In the genomic region with DNA sequence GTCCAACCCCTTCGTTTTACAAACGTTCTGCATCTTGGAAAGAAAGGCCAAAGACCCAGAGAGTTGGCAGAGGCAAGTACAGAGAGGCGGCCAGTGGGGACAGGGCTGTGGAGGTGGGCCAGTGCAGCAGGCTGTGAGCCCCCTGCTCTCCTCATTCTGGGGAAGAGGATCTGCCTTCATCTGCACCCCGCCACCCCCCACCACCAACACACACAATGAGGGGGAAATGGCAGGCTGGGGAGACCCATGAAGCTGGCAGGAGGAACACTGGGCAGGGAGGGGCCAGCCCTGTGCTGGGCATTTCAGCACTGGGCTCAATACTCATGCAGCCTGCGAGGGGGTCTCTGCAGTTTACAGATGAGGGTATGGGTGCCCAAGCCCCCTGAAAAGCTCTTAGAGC, we compare ENCODE assay signal across 15 cellular contexts. TPM values are rescaled to one million over a fixed set of nuclear protein-coding genes. Genes with fewer than 3 reads are reported as not detected.
DNase-seq lines count a peak whose midpoint lies in the region; ATAC-seq and TF ChIP-seq lines count a peak whose summit lies in the region.
"Had no signal": no experiment of that assay in that cellular context is flagged by ENCODE, and none has a peak within 500 bp of the region (broad histone marks: within the 10 kb centered on the region; RNA-seq: fewer than 3 reads in every experiment).

No MANE protein-coding gene starts in this region.

- H3K4me1 ChIP-seq in SK-N-SH (ENCODE audit: control insufficient read depth in 1 of 2, insufficient read depth in 2 of 2, low read depth in 1 of 2, low read length in 1 of 2) (peaks cover 11 to 31% of the 10 kb centered on the region in 2 experiments; a peak in 3 of 4 replicates), endodermal cell (ENCODE audit: control insufficient read depth, insufficient read depth, low read length) (peaks cover 14% of the 10 kb centered on the region), osteoblast (ENCODE audit: insufficient read depth, low read length) (peaks cover 48% of the 10 kb centered on the region), upper lobe of right lung (peaks cover 39% of the 10 kb centered on the region)

- peak overlapping the region in 1 of 2 experiments; percentile 89; a peak in 2 of 4 replicates for H3K27ac ChIP-seq in SK-N-SH (ENCODE audit: low read depth in 2 of 2, low read length in 1 of 2)
- peak overlapping the region; percentile 22 for H3K27ac ChIP-seq in endodermal cell (ENCODE audit: low read depth, low read length)
- H3K27ac ChIP-seq in osteoblast (ENCODE audit: low read depth, low read length): peak overlapping the region; percentile 95
- peak overlapping the region; percentile 11 for H3K27ac ChIP-seq in upper lobe of right lung
- H3K27ac ChIP-seq: 22Rv1, right lobe of liver had no signal

- TF ChIP-seq CTCF in SK-N-SH (IDR thresholded peaks at IDR 0.05) (no peak), endodermal cell (conservative IDR thresholded peaks at IDR 0.05) (no peak), osteoblast (IDR thresholded peaks at IDR 0.05; ENCODE audit: extremely low read depth, low read depth, low read length) (no peak), upper lobe of right lung (IDR thresholded peaks at IDR 0.05) (no peak)

- H3K36me3 Mint-ChIP-seq in endodermal cell (ENCODE audit: low read depth): peaks cover 10% of the 10 kb centered on the region
- H3K36me3 Mint-ChIP-seq: stimulated activated naive B cell treated with anti-CD40 and anti-IgM and Interleukin-4, amounts not matched to agents 10 μg/mL and 1 μg/mL and 100 μg/mL, for 72 hours had no signal

- 87% methylated on average over 4 of the region's 5 CpGs for WGBS in SK-N-SH (ENCODE audit: low lambda C conversion rate)
- WGBS in endodermal cell (ENCODE audit: insufficient coverage in 1 of 2, insufficient read length in 1 of 2), 2 experiments: 83 to 91% methylated on average over 3 to 5 of the region's 5 CpGs

- no peaks in the 10 kb centered on the region for H3K9me2 ChIP-seq in SK-N-SH

- H3K79me2 ChIP-seq in SK-N-SH (ENCODE audit: insufficient read depth) (peaks cover 32% of the 10 kb centered on the region; the same call in 1 of the 2 replicates), osteoblast (ENCODE audit: insufficient read depth, low read length) (no peaks in the 10 kb centered on the region)

- CTCF ChIA-PET in SK-N-SH (lab: Yijun Ruan, JAX): interaction anchor here (0.9 to 2.9 kb wide), 5 partner anchors 10 to 144 kb away, joined by 3 to 18 read pairs (median 3); a partner anchor contains a TSS

- H3K4me3 ChIP-seq in SK-N-SH (ENCODE audit: low read depth in 2 of 2, low read length in 1 of 2) (no peak overlapping the region), endodermal cell (ENCODE audit: low read length) (no peak overlapping the region), osteoblast (ENCODE audit: insufficient read depth, low read length) (no peak overlapping the region), upper lobe of right lung (no peak overlapping the region)
- H3K4me3 ChIP-seq: right lobe of liver had no signal

- H3K4me2 ChIP-seq in SK-N-SH: 0 out of 2 replicates have a peak overlapping the region, but pooled peaks have one; percentile 78
- H3K4me2 ChIP-seq in osteoblast (ENCODE audit: insufficient read depth, low read length): peak overlapping the region; percentile 70

- no peaks in the 10 kb centered on the region for H3K9me3 Mint-ChIP-seq in endodermal cell
- H3K9me3 Mint-ChIP-seq: stimulated activated naive B cell treated with anti-CD40 and anti-IgM and Interleukin-4, amounts not matched to agents 10 μg/mL and 1 μg/mL and 100 μg/mL, for 72 hours had no signal

- peaks cover 34% of the 10 kb centered on the region for H3K4me1 Mint-ChIP-seq in endodermal cell

- intact Hi-C loops in upper lobe of right lung (cut with DNase I): no loop called here

- no peak overlapping the region for H3K4me3 Mint-ChIP-seq in endodermal cell
- H3K4me3 Mint-ChIP-seq: activated CD8-positive, alpha-beta T cell treated with anti-CD3 and anti-CD28 coated beads, Interleukin-2, amount 10 ng/mL, durations not matched to agents 7 days and 5 days; stimulated activated naive B cell treated with anti-CD40 and anti-IgM and Interleukin-4, amounts not matched to agents 10 μg/mL and 1 μg/mL and 100 μg/mL, for 72 hours had no signal

- H3K9ac ChIP-seq in SK-N-SH: no peak overlapping the region
- H3K9ac ChIP-seq in endodermal cell (ENCODE audit: extremely low read depth, low read length, poor library complexity, severe bottlenecking): no peak overlapping the region

- peak overlapping the region; percentile 55 for H3K27ac Mint-ChIP-seq in endodermal cell
- H3K27ac Mint-ChIP-seq: activated CD8-positive, alpha-beta T cell treated with anti-CD3 and anti-CD28 coated beads, Interleukin-2, amount 10 ng/mL, durations not matched to agents 7 days and 5 days; stimulated activated naive B cell treated with anti-CD40 and anti-IgM and Interleukin-4, amounts not matched to agents 10 μg/mL and 1 μg/mL and 100 μg/mL, for 72 hours had no signal

- TF ChIP-seq RAD21 in SK-N-SH (IDR thresholded peaks at IDR 0.05; ENCODE audit: low read length): no peak

- no peak overlapping the region for H2AFZ ChIP-seq in SK-N-SH (ENCODE audit: low read depth)
- no peak overlapping the region for H2AFZ ChIP-seq in osteoblast (ENCODE audit: low read length)

- H3K9me3 ChIP-seq in SK-N-SH: no peaks in the 10 kb centered on the region
- H3K9me3 ChIP-seq in endodermal cell (ENCODE audit: control insufficient read depth, low read length): no peaks in the 10 kb centered on the region
- no peaks in the 10 kb centered on the region for H3K9me3 ChIP-seq in osteoblast (ENCODE audit: low read depth, low read length)
- no peaks in the 10 kb centered on the region for H3K9me3 ChIP-seq in upper lobe of right lung
- H3K9me3 ChIP-seq: right lobe of liver had no signal

- H4K20me1 ChIP-seq in SK-N-SH (ENCODE audit: insufficient read depth): no peaks in the 10 kb centered on the region
- no peaks in the 10 kb centered on the region for H4K20me1 ChIP-seq in osteoblast (ENCODE audit: insufficient read depth, low read length)

- H3K27me3 ChIP-seq in SK-N-SH (ENCODE audit: insufficient read depth) (no peaks in the 10 kb centered on the region), endodermal cell (ENCODE audit: control insufficient read depth, insufficient read depth, low read length, poor library complexity, severe bottlenecking) (no peaks in the 10 kb centered on the region), osteoblast (ENCODE audit: insufficient read depth, low read length) (no peaks in the 10 kb centered on the region), upper lobe of right lung (no peaks in the 10 kb centered on the region)
- H3K27me3 ChIP-seq: right lobe of liver had no signal

- TF ChIP-seq EP300 in SK-N-SH (IDR thresholded peaks at IDR 0.05; ENCODE audit: borderline replicate concordance in 1 of 2, low read depth in 1 of 2, low read length in 1 of 2): no peak

- H3K27me3 Mint-ChIP-seq in endodermal cell (ENCODE audit: insufficient read depth): peaks cover 3% of the 10 kb centered on the region
- H3K27me3 Mint-ChIP-seq: stimulated activated naive B cell treated with anti-CD40 and anti-IgM and Interleukin-4, amounts not matched to agents 10 μg/mL and 1 μg/mL and 100 μg/mL, for 72 hours had no signal

- DNase-seq in SK-N-SH (no peak), endodermal cell (no peak), osteoblast (ENCODE audit: insufficient read length, low spot score, missing footprints) (no peak), upper lobe of right lung (no peak), DMS79 treated with DMSO at 0.1 percent for 48 hours (lab: John Stamatoyannopoulos, UW) (no peak)
- no peak for DNase-seq in activated CD8-positive, alpha-beta memory T cell treated with anti-CD3 and anti-CD28 coated beads, Interleukin-2, amount 50 U/mL, for 48 hours
- DNase-seq: activated CD8-positive, alpha-beta T cell treated with anti-CD3 and anti-CD28 coated beads, Interleukin-2, amount 10 ng/mL, durations not matched to agents 7 days and 5 days; EL; NCI-H146; NCI-H446 treated with DMSO at 0.1 percent for 48 hours; right lobe of liver; stimulated activated naive B cell treated with anti-CD40 and anti-IgM and Interleukin-4, amounts not matched to agents 10 μg/mL and 1 μg/mL and 100 μg/mL, for 72 hours had no signal

- POLR2A ChIA-PET in SK-N-SH (lab: Yijun Ruan, JAX): interaction anchor here (1.0 to 2.7 kb wide), 2 partner anchors 11 to 106 kb away, joined by 3 to 6 read pairs; no protein-coding TSS in a partner anchor

- H3F3A ChIP-seq in SK-N-SH (replicated peaks; ENCODE audit: insufficient read depth): peaks cover 35% of the 10 kb centered on the region

- peaks cover 0 to 28% of the 10 kb centered on the region in 2 experiments for H3K36me3 ChIP-seq in SK-N-SH (replicated peaks in 1 of 2; ENCODE audit: control insufficient read depth in 1 of 2, insufficient read depth in 2 of 2, low read length in 1 of 2)
- H3K36me3 ChIP-seq in endodermal cell (ENCODE audit: control insufficient read depth, insufficient read depth, low read length): peaks cover 3% of the 10 kb centered on the region
- H3K36me3 ChIP-seq in osteoblast (ENCODE audit: insufficient read depth, low read length): no peaks in the 10 kb centered on the region
- no peaks in the 10 kb centered on the region for H3K36me3 ChIP-seq in upper lobe of right lung
- H3K36me3 ChIP-seq: right lobe of liver had no signal

- ATAC-seq in SK-N-SH treated with all-trans-retinoic acid at 6 μM for 48 hours: no peak
- ATAC-seq in upper lobe of right lung: no peak
- ATAC-seq in GM18511 (IDR thresholded peaks at IDR 0.05; ENCODE audit: unreplicated experiment): no peak
- ATAC-seq: activated CD8-positive, alpha-beta T cell treated with anti-CD3 and anti-CD28 coated beads, Interleukin-2, amount 10 ng/mL, durations not matched to agents 7 days and 5 days; right lobe of liver; stimulated activated naive B cell treated with anti-CD40 and anti-IgM and Interleukin-4, amounts not matched to agents 10 μg/mL and 1 μg/mL and 100 μg/mL, for 72 hours had no signal

RNA-seq across cellular contexts. Expression of a gene that starts 14.6 kb away (rescaled TPM):
- 72.8 and 143 TPM in 2 replicates for polyA plus RNA-seq in SK-N-SH (2012; rRNA removed)
- polyA plus RNA-seq in SK-N-SH (2012; cell fraction: cytosol; rRNA removed): 211 and 347 TPM in 2 replicates
- polyA plus RNA-seq in SK-N-SH (2012; cell fraction: nucleus; rRNA removed): 53.8 and 86.2 TPM in 2 replicates
- total RNA-seq in endodermal cell (100 to 1,000 TPM; 543 to 585 TPM), osteoblast (34.7 and 35.1 TPM in 2 replicates), upper lobe of right lung (42.5 TPM)
- 1,221 TPM for polyA plus RNA-seq in endodermal cell (2013, experiment 1 of 2)
- 1,270 TPM for polyA plus RNA-seq in endodermal cell (2013, experiment 2 of 2)

RNA-seq across cellular contexts. Expression of a gene that starts 16.1 kb away (rescaled TPM):
- 5.6 and 7.0 TPM in 2 replicates for polyA plus RNA-seq in SK-N-SH (2012; rRNA removed)
- 3.1 and 4.9 TPM in 2 replicates for polyA plus RNA-seq in SK-N-SH (2012; cell fraction: cytosol; rRNA removed)
- polyA plus RNA-seq in SK-N-SH (2012; cell fraction: nucleus; rRNA removed): 10.4 and 16.9 TPM in 2 replicates
- total RNA-seq in endodermal cell (10 to 100 TPM; 11.7 to 15.0 TPM), osteoblast (9.8 and 11.2 TPM in 2 replicates), upper lobe of right lung (10.8 TPM)
- polyA plus RNA-seq in endodermal cell (2013, experiment 1 of 2): 5.5 TPM
- polyA plus RNA-seq in endodermal cell (2013, experiment 2 of 2): 5.7 TPM

RNA-seq across cellular contexts. Expression of a gene that starts 32.3 kb away (rescaled TPM):
- 1.9 TPM in 2 replicates for polyA plus RNA-seq in SK-N-SH (2012; rRNA removed)
- polyA plus RNA-seq in SK-N-SH (2012; cell fraction: cytosol; rRNA removed): 1.8 and 2.1 TPM in 2 replicates
- 1.3 and 1.4 TPM in 2 replicates for polyA plus RNA-seq in SK-N-SH (2012; cell fraction: nucleus; rRNA removed)
- total RNA-seq in endodermal cell (10 to 100 TPM; 14.3 to 19.5 TPM), osteoblast (0.72 and 0.88 TPM in 2 replicates), upper lobe of right lung (not detected)
- polyA plus RNA-seq in endodermal cell (2013, experiment 1 of 2): 8.0 TPM
- polyA plus RNA-seq in endodermal cell (2013, experiment 2 of 2): 7.4 TPM

Comparison
In these comparisons a context has a peak if more than half of its experiments do, and no peak if none do; other contexts are left out.
1. RNA of a gene that starts 14.6 kb away (total RNA-seq): 543 to 585 TPM in endodermal cell; 42.5 TPM in upper lobe of right lung (single experiment) and 34.7 to 35.1 TPM in osteoblast; every median in the first group is over 10 times any median in the second.